ENCODE assay signal across 14 cellular contexts in the genomic region with DNA sequence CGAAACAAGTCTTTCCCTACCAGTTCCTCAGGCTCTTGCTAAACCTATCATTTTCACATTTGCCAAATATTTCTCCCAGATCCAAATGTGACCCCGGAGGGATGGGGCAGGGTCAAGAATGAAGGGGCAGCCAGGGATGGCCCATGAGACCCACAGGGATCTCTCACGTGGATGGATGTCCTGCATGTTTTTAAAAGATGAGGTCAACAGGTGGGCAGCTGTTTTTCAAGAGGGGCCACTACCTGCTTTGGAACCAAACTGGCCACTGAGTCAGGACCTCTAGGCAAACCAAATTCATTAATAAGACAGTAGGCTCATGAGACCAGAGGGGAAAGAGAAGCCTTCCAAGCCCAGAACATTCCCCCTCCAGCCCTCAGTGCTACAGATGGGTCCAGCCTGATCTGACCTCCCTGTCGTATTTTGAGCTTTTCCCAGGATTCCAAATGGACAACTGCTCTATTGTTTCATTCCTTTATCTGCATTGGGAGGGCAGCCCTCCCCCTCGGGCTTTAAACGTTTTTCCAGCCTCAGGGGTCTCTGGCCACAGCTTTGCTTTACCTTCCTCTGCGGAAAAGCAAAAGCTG.
A peak's percentile ranks its signal among the peaks of the same experiment; 100 is the strongest.
DNase-seq lines count a peak whose midpoint lies in the region; ATAC-seq, FAIRE-seq and TF ChIP-seq lines count a peak whose summit lies in the region.
"Had no signal": no experiment of that assay in that cellular context is flagged by ENCODE, and none has a peak within 500 bp of the region (broad histone marks: within the 10 kb centered on the region; RNA-seq: fewer than 3 reads in every experiment).

No MANE protein-coding gene starts in this region.

- H3K9me2 ChIP-seq in GM23248 (ENCODE audit: insufficient read depth) = no peaks in the 10 kb centered on the region

- H3K27ac ChIP-seq in GM23248 (0 out of 2 replicates have a peak overlapping the region, but pooled peaks have one; percentile 33), lung (ENCODE audit: low read depth in 1 of 2, low read length in 1 of 2) (peak overlapping the region; percentile 71 to 79), small intestine (ENCODE audit: low read depth in 1 of 2, low read length in 1 of 2) (peak overlapping the region; percentile 68 to 74)

- H4K20me1 ChIP-seq in GM23248 (ENCODE audit: insufficient read depth) = no peaks in the 10 kb centered on the region

- WGBS in GM23248 (ENCODE audit: low coverage in 1 of 2, low lambda C conversion rate in 2 of 2, missing lambda C conversion rate in 2 of 2), 2 experiments = 51 to 53% methylated on average over 7 of the region's 7 CpGs
- WGBS in lung, 2 donors = 63 to 65% methylated on average over 7 of the region's 7 CpGs
- 20 to 50% (median 39%) methylated on average over 7 of the region's 7 CpGs for WGBS in small intestine, 3 donors

- H3K9me3 ChIP-seq in GM23248 (ENCODE audit: low read depth) (no peaks in the 10 kb centered on the region), lung (ENCODE audit: control insufficient read depth in 2 of 2, insufficient read depth in 1 of 2, low read length in 1 of 2) (no peaks in the 10 kb centered on the region), small intestine (ENCODE audit: control insufficient read depth, low read depth) (no peaks in the 10 kb centered on the region)
- H3K9me3 ChIP-seq: BE2C had no signal

- no peaks in the 10 kb centered on the region for H3K79me2 ChIP-seq in GM23248 (ENCODE audit: insufficient read depth)

- no peaks in the 10 kb centered on the region; the same call in 1 of the 2 replicates for H3F3A ChIP-seq in GM23248 (ENCODE audit: insufficient read depth)

- intact Hi-C loops in dendritic cell treated with granulocyte-macrophage colony-stimulating factor and Interleukin-4, amounts not matched to agents 40 ng/mL and 50 ng/mL, for 4 days (cut with micrococcal nuclease) = no loop called here

- peaks cover 4% of the 10 kb centered on the region for H3K36me3 Mint-ChIP-seq in dendritic cell treated with granulocyte-macrophage colony-stimulating factor and Interleukin-4, amounts not matched to agents 40 ng/mL and 50 ng/mL, for 4 days (ENCODE audit: low read depth)
- H3K36me3 Mint-ChIP-seq: activated naive CD4-positive, alpha-beta T cell treated with anti-CD3 and anti-CD28 coated beads, Interleukin-2, amount 50 U/mL, for 24 hours had no signal

- H3K4me1 ChIP-seq in GM23248 (ENCODE audit: insufficient read depth) = peaks cover 25% of the 10 kb centered on the region; the same call in 1 of the 2 replicates
- H3K4me1 ChIP-seq in lung (ENCODE audit: control insufficient read depth in 2 of 2, insufficient read depth in 2 of 2, low read length in 2 of 2) = peaks cover 6 to 26% of the 10 kb centered on the region in 2 donors
- peaks cover 12 to 17% of the 10 kb centered on the region in 2 donors for H3K4me1 ChIP-seq in small intestine (ENCODE audit: control insufficient read depth in 2 of 2, insufficient read depth in 1 of 2, low read depth in 1 of 2, low read length in 1 of 2)

- no peak for TF ChIP-seq CTCF in lung (IDR thresholded peaks at IDR 0.05; ENCODE audit: control extremely low read depth, extremely low read depth)

- peak overlapping the region; percentile 87 for H3K27ac Mint-ChIP-seq in dendritic cell treated with granulocyte-macrophage colony-stimulating factor and Interleukin-4, amounts not matched to agents 40 ng/mL and 50 ng/mL, for 4 days
- H3K27ac Mint-ChIP-seq: activated naive CD4-positive, alpha-beta T cell treated with anti-CD3 and anti-CD28 coated beads, Interleukin-2, amount 50 U/mL, for 24 hours had no signal

- no peak for DNase-seq in GM23248
- no peak for DNase-seq in lung (ENCODE audit: low spot score)
- DNase-seq in small intestine = no peak
- DNase-seq in foreskin melanocyte = no peak
- DNase-seq in cortex of kidney (lab: John Stamatoyannopoulos, UW) = no peak
- DNase-seq in GM19239 (ENCODE audit: insufficient read length, low spot score) = no peak
- DNase-seq in NCI-H2107 (lab: John Stamatoyannopoulos, UW) = no peak
- DNase-seq: BE2C, HCEC 1CT, MM.1S, NCI-H748 treated with DMSO at 0.1 percent for 48 hours had no signal

- no peaks in the 10 kb centered on the region for H3K27me3 Mint-ChIP-seq in dendritic cell treated with granulocyte-macrophage colony-stimulating factor and Interleukin-4, amounts not matched to agents 40 ng/mL and 50 ng/mL, for 4 days
- H3K27me3 Mint-ChIP-seq: activated naive CD4-positive, alpha-beta T cell treated with anti-CD3 and anti-CD28 coated beads, Interleukin-2, amount 50 U/mL, for 24 hours had no signal

- peak overlapping the region; percentile 38 for H3K4me2 ChIP-seq in GM23248 (ENCODE audit: unreplicated experiment)

- no peak for ATAC-seq in lung (ENCODE audit: insufficient read depth, low FRiP score)

- H3K4me3 ChIP-seq in GM23248 = 0 out of 2 replicates have a peak overlapping the region, but pooled peaks have one; percentile 9
- H3K4me3 ChIP-seq in lung = no peak overlapping the region
- H3K4me3 ChIP-seq in small intestine (ENCODE audit: low read depth in 1 of 2, low read length in 2 of 2) = no peak overlapping the region

- H2AFZ ChIP-seq in GM23248 = peak overlapping the region; percentile 47

- H3K27me3 ChIP-seq in GM23248 (replicated peaks; ENCODE audit: insufficient read depth) = no peaks in the 10 kb centered on the region
- H3K27me3 ChIP-seq in lung (ENCODE audit: control insufficient read depth, insufficient read depth) = no peaks in the 10 kb centered on the region
- H3K27me3 ChIP-seq in small intestine (ENCODE audit: control insufficient read depth in 2 of 2, insufficient read depth in 2 of 2, low read length in 2 of 2) = no peaks in the 10 kb centered on the region
- H3K27me3 ChIP-seq: BE2C had no signal

- FAIRE-seq in small intestine (lab: Jason Lieb, UNC) (no peak), GM19239 (lab: Jason Lieb, UNC) (no peak)
- FAIRE-seq: endometrium had no signal

- H3K36me3 ChIP-seq in GM23248 (ENCODE audit: low read depth) (no peaks in the 10 kb centered on the region), lung (ENCODE audit: control insufficient read depth in 2 of 2, insufficient read depth in 2 of 2, low read length in 2 of 2) (no peaks in the 10 kb centered on the region), small intestine (ENCODE audit: control insufficient read depth in 2 of 2, insufficient read depth in 2 of 2, low read length in 2 of 2) (no peaks in the 10 kb centered on the region)
- H3K36me3 ChIP-seq: BE2C had no signal

- peak overlapping the region; percentile 29; the same call in 1 of the 2 replicates for H3K9ac ChIP-seq in GM23248

- in situ Hi-C loops in GM23248 (cut with MboI) = no loop called here

- H3K4me3 Mint-ChIP-seq in dendritic cell treated with granulocyte-macrophage colony-stimulating factor and Interleukin-4, amounts not matched to agents 40 ng/mL and 50 ng/mL, for 4 days = peak overlapping the region; percentile 60
- H3K4me3 Mint-ChIP-seq: activated naive CD4-positive, alpha-beta T cell treated with anti-CD3 and anti-CD28 coated beads, Interleukin-2, amount 50 U/mL, for 24 hours had no signal

- no peaks in the 10 kb centered on the region for H3K9me3 Mint-ChIP-seq in dendritic cell treated with granulocyte-macrophage colony-stimulating factor and Interleukin-4, amounts not matched to agents 40 ng/mL and 50 ng/mL, for 4 days
- H3K9me3 Mint-ChIP-seq: activated naive CD4-positive, alpha-beta T cell treated with anti-CD3 and anti-CD28 coated beads, Interleukin-2, amount 50 U/mL, for 24 hours had no signal

- H3K4me1 Mint-ChIP-seq in dendritic cell treated with granulocyte-macrophage colony-stimulating factor and Interleukin-4, amounts not matched to agents 40 ng/mL and 50 ng/mL, for 4 days (ENCODE audit: low read depth) = peaks cover 73% of the 10 kb centered on the region
